ENCODE assay signal across 8 cellular contexts in genomic region chr14:49620182-49621113, GRCh38. TPM values are rescaled to one million over a fixed set of nuclear protein-coding genes. Genes with fewer than 3 reads are reported as not detected.
DNase-seq lines count a peak whose midpoint lies in the region; ATAC-seq and TF ChIP-seq lines count a peak whose summit lies in the region.

TSS of gene MGAT2 (plus strand) at chr14:49620799. CDS start at chr14:49621269, 470 bp downstream.
TSS of gene RPL36AL (minus strand) at chr14:49620626. CDS start at chr14:49619104, 1,522 bp downstream.

- POLR2A ChIA-PET in WTC11 (lab: Charles Lee) = interaction anchor here (0.6 to 2.9 kb wide), 12 partner anchors 9 to 241 kb away, joined by 3 to 39 read pairs (median 6); partner anchors contain the start of genes DNAAF2, KLHDC1, KLHDC2 and LRR1

- peak; percentile 94 for ATAC-seq in GM18909 (IDR thresholded peaks at IDR 0.05; ENCODE audit: poor library complexity, unreplicated experiment)
- peak; percentile 96 for ATAC-seq in HG03175 (IDR thresholded peaks at IDR 0.05; ENCODE audit: unreplicated experiment)
- peak; percentile 98 for ATAC-seq in WTC11

- H3K4me3 ChIP-seq in AG09309 (ENCODE audit: control insufficient read depth, low read depth, low read length) (peak within 1 kb of the TSS; percentile 63), cardiac fibroblast (replicated peaks in 1 of 2; ENCODE audit: low read depth in 2 of 2, low read length in 2 of 2) (peak within 1 kb of the TSS; percentile 92 to 93), spleen (peak within 1 kb of the TSS; percentile 82 to 98 (median 88))

- peak; percentile 98 for DNase-seq in AG09309 (ENCODE audit: low read depth)
- DNase-seq in NCI-H2227 treated with DMSO at 0.1 percent for 48 hours (lab: John Stamatoyannopoulos, UW) = peak; percentile 97
- peak; percentile 99 for DNase-seq in WTC11 (ENCODE audit: low spot score)
- DNase-seq in cardiac fibroblast (ENCODE audit: low read depth in 2 of 2) = peak; percentile 99
- DNase-seq in immature natural killer cell = peak; percentile 98
- peak; percentile 98 for DNase-seq in spleen

- H3K4me3 Mint-ChIP-seq in WTC11 = peak within 1 kb of the TSS; percentile 98
- H3K4me3 Mint-ChIP-seq in immature natural killer cell = peak within 1 kb of the TSS; percentile 97 to 99 (median 98)

- peak within 1 kb of the TSS; percentile 86 to 98 (median 97) for H3K27ac ChIP-seq in spleen

- peak; percentile 71 to 84 (median 76) for TF ChIP-seq POLR2A in spleen (IDR thresholded peaks at IDR 0.05)

- peak within 1 kb of the TSS; percentile 98 for H3K27ac Mint-ChIP-seq in WTC11
- peak within 1 kb of the TSS; percentile 96 to 100 (median 99) for H3K27ac Mint-ChIP-seq in immature natural killer cell

- H3K27me3 Mint-ChIP-seq in WTC11 (ENCODE audit: low read depth) (no peaks in the 10 kb centered on the region), immature natural killer cell (ENCODE audit: low read depth in 3 of 3) (peaks cover 8 to 13% (median 11%) of the 10 kb centered on the region in 3 donors)

- CTCF ChIA-PET in WTC11 (lab: Charles Lee) = interaction anchor here (0.6 to 3.7 kb wide), 15 partner anchors 8 to 1240 kb away, joined by 3 to 24 read pairs (median 4); partner anchors contain the start of genes KLHDC2, LRR1, NEMF and RPS29

- H3K27me3 ChIP-seq in spleen (replicated peaks in 1 of 7) = no peaks in the 10 kb centered on the region

- peaks cover 39 to 81% (median 68%) of the 10 kb centered on the region in 6 donors for H3K4me1 ChIP-seq in spleen

- peak; percentile 28 for TF ChIP-seq CTCF in AG09309 (IDR thresholded peaks at IDR 0.05; ENCODE audit: control insufficient read depth, insufficient read depth, low read depth, low read length, missing control alignments)
- no peak for TF ChIP-seq CTCF in WTC11 (IDR thresholded peaks at IDR 0.05)
- TF ChIP-seq CTCF in cardiac fibroblast (IDR thresholded peaks at IDR 0.05; ENCODE audit: low read depth, low read length) = peak; percentile 41
- TF ChIP-seq CTCF in spleen (IDR thresholded peaks at IDR 0.05 in 8 of 11, conservative IDR thresholded peaks at IDR 0.05 in 3 of 11) = peak in 8 of 11 experiments; percentile 24 to 63 (median 42)

- H3K36me3 ChIP-seq in spleen = peaks cover 0 to 39% (median 15%) of the 10 kb centered on the region in 6 donors

- peaks cover 23% of the 10 kb centered on the region for H3K4me1 Mint-ChIP-seq in WTC11
- peaks cover 60 to 74% of the 10 kb centered on the region in 2 donors for H3K4me1 Mint-ChIP-seq in immature natural killer cell

- intact Hi-C loops in spleen (cut with DNase I; ENCODE audit: low total_unique reads) = loop anchor here (10.0 kb wide), 1 partner anchor 214 kb away; no protein-coding TSS in a partner anchor

- peaks cover 22% of the 10 kb centered on the region for H3K36me3 Mint-ChIP-seq in WTC11
- H3K36me3 Mint-ChIP-seq in immature natural killer cell = peaks cover 3 to 9% (median 9%) of the 10 kb centered on the region in 3 donors

- H3K9me3 ChIP-seq in spleen = no peaks in the 10 kb centered on the region

- WGBS in spleen, 5 donors = 0 to 1% (median 0%) methylated on average over 58 to 85 of the region's 85 CpGs

- H3K9me3 Mint-ChIP-seq in WTC11 (no peaks in the 10 kb centered on the region), immature natural killer cell (no peaks in the 10 kb centered on the region)

TF ChIP-seq in WTC11, 78 proteins besides CTCF, POLR2A, EP300 and RAD21 (continues in another document):
- TF ChIP-seq ZNF532 (CRISPR knock-in tag; IDR thresholded peaks at IDR 0.05; ENCODE audit: borderline replicate concordance) (no peak), FOXK1 (CRISPR knock-in tag; IDR thresholded peaks at IDR 0.05) (peak; percentile 77; the same call in 1 of the 2 replicates), ATF2 (CRISPR knock-in tag; IDR thresholded peaks at IDR 0.05; ENCODE audit: borderline replicate concordance, low read depth) (0 out of 2 replicates have a peak, but pooled peaks have one; percentile 53), NFYB (CRISPR knock-in tag; conservative IDR thresholded peaks at IDR 0.05; ENCODE audit: low read depth) (peak; percentile 94), SP1 (CRISPR knock-in tag; conservative IDR thresholded peaks at IDR 0.05) (peak; percentile 60), USF2 (CRISPR knock-in tag; IDR thresholded peaks at IDR 0.05) (peak; percentile 87), JUN (CRISPR knock-in tag; IDR thresholded peaks at IDR 0.05) (no peak), AFF4 (CRISPR knock-in tag; IDR thresholded peaks at IDR 0.05; ENCODE audit: borderline replicate concordance) (no peak; the same call in 1 of the 2 replicates)

RNA-seq across cellular contexts. Expression of gene MGAT2, which starts in this region (rescaled TPM):
- total RNA-seq in WTC11 (2021) (24.5 to 27.7 TPM (median 25.2 TPM) in 3 replicates), spleen (10 to 100 TPM; 33.3 to 43.5 (median 39.7) TPM)
- polyA plus RNA-seq in immature natural killer cell (10 to 100 TPM; 32.0 to 50.0 (median 37.8) TPM), spleen (10 to 100 TPM; 20.5 to 23.9 (median 23.5) TPM)

RNA-seq across cellular contexts. Expression of gene RPL36AL, which starts in this region (rescaled TPM):
- total RNA-seq in WTC11 (2021) (173 to 212 TPM (median 177 TPM) in 3 replicates), spleen (100 to 1,000 TPM; 122 to 222 (median 157) TPM)
- polyA plus RNA-seq in immature natural killer cell (100 to 1,000 TPM; 610 to 699 (median 654) TPM), spleen (100 to 1,000 TPM; 416 to 638 (median 530) TPM)

Comparison
In these comparisons a context has a peak if more than half of its experiments do, and no peak if none do; other contexts are left out.
1. Peak in every context shown above with its lines: DNase-seq, ATAC-seq, H3K4me3 ChIP-seq and H3K27ac ChIP-seq.